Comparison of ENCODE assay signal across 1 cellular context in genomic region chr6:15062311-15063252, GRCh38.
TF ChIP-seq lines count a peak whose summit lies in the region.

No MANE protein-coding gene starts in this region.

TF ChIP-seq in K562, 482 proteins besides CTCF, POLR2A, EP300 and RAD21 (continued from another document and continues in another):
- TF ChIP-seq ZNF592 (IDR thresholded peaks at IDR 0.05) = peak; percentile 93
- TF ChIP-seq SREBF1 (IDR thresholded peaks at IDR 0.05; ENCODE audit: borderline replicate concordance, low read depth, low read length) = no peak
- no peak for TF ChIP-seq HNRNPLL (IDR thresholded peaks at IDR 0.05; ENCODE audit: low read depth, low read length, poor library complexity, severe bottlenecking)
- peak; percentile 91 for TF ChIP-seq MAX (CRISPR knock-in tag; IDR thresholded peaks at IDR 0.05)
- no peak for TF ChIP-seq BRF1 (IDR thresholded peaks at IDR 0.05; ENCODE audit: borderline replicate concordance, extremely low read depth, insufficient read length)
- peak; percentile 84 for TF ChIP-seq ZFX (CRISPR knock-in tag; IDR thresholded peaks at IDR 0.05)
- TF ChIP-seq MCM7 (IDR thresholded peaks at IDR 0.05) = no peak
- peak; percentile 94 for TF ChIP-seq MECOM (CRISPR knock-in tag; IDR thresholded peaks at IDR 0.05)
- peak; percentile 66; the same call in 1 of the 2 replicates for TF ChIP-seq MBD2 (IDR thresholded peaks at IDR 0.05; ENCODE audit: borderline replicate concordance, low read depth)
- peak; percentile 94 for TF ChIP-seq NCOA1 (IDR thresholded peaks at IDR 0.05; ENCODE audit: low read depth)
- TF ChIP-seq CBX3 (IDR thresholded peaks at IDR 0.05; ENCODE audit: borderline replicate concordance in 1 of 2, low read length in 2 of 2) = peak in 1 of 2 experiments; percentile 95; a peak in 2 of 3 replicates
- TF ChIP-seq ZNF384 (IDR thresholded peaks at IDR 0.05; ENCODE audit: low read depth, low read length) = peak; percentile 11; the same call in 1 of the 2 replicates
- peak; percentile 92 for TF ChIP-seq TEAD4 (IDR thresholded peaks at IDR 0.05; ENCODE audit: low read length)
- no peak for TF ChIP-seq TEAD4 (CRISPR knock-in tag; IDR thresholded peaks at IDR 0.05; ENCODE audit: borderline replicate concordance)
- TF ChIP-seq ZSCAN32 (CRISPR knock-in tag; IDR thresholded peaks at IDR 0.05) = 0 out of 2 replicates have a peak, but pooled peaks have one; percentile 8
- TF ChIP-seq POLR2B (IDR thresholded peaks at IDR 0.05; ENCODE audit: low read depth, partially characterized antibody) = no peak
- no peak; the same call in 1 of the 2 replicates for TF ChIP-seq ZBTB33 (CRISPR knock-in tag; IDR thresholded peaks at IDR 0.05)
- TF ChIP-seq TCF3 (CRISPR knock-in tag; IDR thresholded peaks at IDR 0.05) = peak; percentile 92
- peak; percentile 7; the same call in 1 of the 2 replicates for TF ChIP-seq USF1 (CRISPR knock-in tag; IDR thresholded peaks at IDR 0.05)
- TF ChIP-seq PTRF (tag; IDR thresholded peaks at IDR 0.05) = no peak
- TF ChIP-seq SMARCE1 (IDR thresholded peaks at IDR 0.05) = peak; percentile 91
- TF ChIP-seq KDM2B (CRISPR knock-in tag; IDR thresholded peaks at IDR 0.05) = no peak
- TF ChIP-seq CTCFL (IDR thresholded peaks at IDR 0.05; ENCODE audit: borderline replicate concordance, insufficient read depth, low read depth, low read length, poor library complexity, severe bottlenecking) = no peak
- TF ChIP-seq U2AF1 (optimal IDR thresholded peaks at IDR 0.05; ENCODE audit: low read depth, low read length) = no peak
- peak; percentile 82 for TF ChIP-seq CBFA2T2 (conservative IDR thresholded peaks at IDR 0.05)
- TF ChIP-seq CCNT2 (IDR thresholded peaks at IDR 0.05; ENCODE audit: borderline replicate concordance, extremely low read depth, insufficient read length, low read depth, low read length) = peak; percentile 76
- 0 out of 2 replicates have a peak, but pooled peaks have one; percentile 15 for TF ChIP-seq OTX1 (CRISPR knock-in tag; IDR thresholded peaks at IDR 0.05)
- no peak for TF ChIP-seq ZNF57 (CRISPR knock-in tag; IDR thresholded peaks at IDR 0.05)
- TF ChIP-seq E2F8 (IDR thresholded peaks at IDR 0.05; ENCODE audit: low read depth, partially characterized antibody) = no peak
- TF ChIP-seq BHLHE40 (IDR thresholded peaks at IDR 0.05; ENCODE audit: low read length) = peak; percentile 37; the same call in 1 of the 2 replicates
- no peak for TF ChIP-seq ZNF75A (CRISPR knock-in tag; IDR thresholded peaks at IDR 0.05)
- 0 out of 2 replicates have a peak, but pooled peaks have one; percentile 3 for TF ChIP-seq SPI1 (IDR thresholded peaks at IDR 0.05; ENCODE audit: borderline replicate concordance, low read depth, low read length)
- TF ChIP-seq ZNF263 (CRISPR knock-in tag; IDR thresholded peaks at IDR 0.05; ENCODE audit: borderline replicate concordance) = peak; percentile 68; the same call in 1 of the 2 replicates
- peak; percentile 94 for TF ChIP-seq ZNF644 (tag; IDR thresholded peaks at IDR 0.05; ENCODE audit: low read depth)
- TF ChIP-seq MAFF (IDR thresholded peaks at IDR 0.05; ENCODE audit: low read length) = no peak
- peak; percentile 97 for TF ChIP-seq NCOR1 (IDR thresholded peaks at IDR 0.05)
- peak; percentile 98 for TF ChIP-seq THRA (IDR thresholded peaks at IDR 0.05)
- TF ChIP-seq CC2D1A (IDR thresholded peaks at IDR 0.05) = 0 out of 2 replicates have a peak, but pooled peaks have one; percentile 10
- peak; percentile 74 for TF ChIP-seq GATAD2A (IDR thresholded peaks at IDR 0.05)
- peak; percentile 70 for TF ChIP-seq BRD9 (IDR thresholded peaks at IDR 0.05; ENCODE audit: low read depth, partially characterized antibody)
- peak; percentile 92 for TF ChIP-seq ARID1B (IDR thresholded peaks at IDR 0.05)
- peak; percentile 81 for TF ChIP-seq TAF9B (IDR thresholded peaks at IDR 0.05; ENCODE audit: partially characterized antibody)
- TF ChIP-seq PHTF2 (CRISPR knock-in tag; IDR thresholded peaks at IDR 0.05) = no peak
- 0 out of 2 replicates have a peak, but pooled peaks have one; percentile 18 for TF ChIP-seq ELF1 (tag; IDR thresholded peaks at IDR 0.05)
- peak; percentile 65 for TF ChIP-seq CREB3 (tag; conservative IDR thresholded peaks at IDR 0.05; ENCODE audit: low read depth)
- peak; percentile 77; the same call in 1 of the 2 replicates for TF ChIP-seq HMBOX1 (IDR thresholded peaks at IDR 0.05)
- TF ChIP-seq TFE3 (CRISPR knock-in tag; IDR thresholded peaks at IDR 0.05) = no peak
- TF ChIP-seq PRMT5 (CRISPR knock-in tag; IDR thresholded peaks at IDR 0.05) = no peak
- TF ChIP-seq PPARD (CRISPR knock-in tag; IDR thresholded peaks at IDR 0.05) = no peak
- TF ChIP-seq KLF16 (IDR thresholded peaks at IDR 0.05) = peak; percentile 79
